In the genomic region with DNA sequence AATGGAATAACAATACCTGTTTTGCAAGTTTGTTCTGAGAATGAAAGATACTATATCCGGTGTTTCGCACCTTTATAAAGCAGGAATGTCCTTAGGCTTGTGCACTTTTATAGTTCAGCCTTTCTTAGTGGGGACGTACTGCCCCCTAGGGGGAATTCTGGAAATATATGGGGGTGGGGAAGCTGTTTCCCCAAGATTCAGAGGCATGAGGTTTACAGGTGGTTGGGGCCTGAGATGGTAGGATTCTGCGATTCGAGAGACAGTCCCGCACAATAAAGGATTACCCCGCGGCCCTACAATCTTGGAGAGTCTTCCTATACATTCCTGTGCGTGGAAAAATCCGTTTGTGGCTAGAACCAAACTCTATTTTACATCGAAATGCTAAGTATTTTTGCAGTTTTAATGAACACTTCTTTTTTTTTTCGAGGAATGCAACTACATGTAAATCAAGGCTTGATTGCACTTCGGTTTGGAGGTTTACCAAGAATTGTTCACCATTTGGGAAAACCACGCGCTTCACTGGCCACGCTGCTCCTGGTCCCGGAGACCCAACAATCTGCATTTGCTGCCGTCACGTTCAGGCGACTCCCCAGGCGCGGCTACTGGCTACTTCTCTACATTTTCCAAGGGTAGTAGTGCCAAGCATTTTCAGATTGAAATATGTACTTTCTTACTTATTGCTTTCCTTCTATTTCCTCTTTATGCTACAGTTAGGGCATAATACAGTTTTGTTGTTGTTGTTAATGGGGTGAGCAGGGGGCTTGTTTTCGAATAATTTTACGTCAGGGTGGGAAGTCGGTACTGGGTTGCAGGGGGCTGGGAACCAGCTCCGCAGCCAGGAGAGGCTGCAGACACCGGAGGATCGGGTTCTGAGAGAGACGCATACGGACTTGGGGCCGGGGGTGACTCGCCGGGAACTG, we compare ENCODE assay signal across 8 cellular contexts. TPM values are rescaled to one million over a fixed set of nuclear protein-coding genes. Genes with fewer than 3 reads are reported as not detected.
DNase-seq lines count a peak whose midpoint lies in the region; ATAC-seq lines count a peak whose summit lies in the region.

No MANE protein-coding gene starts in this region.

- ATAC-seq in HG03039 (IDR thresholded peaks at IDR 0.05; ENCODE audit: unreplicated experiment) (peak; percentile 42), left lobe of liver (peak; percentile 87)

- peak overlapping the region; percentile 93 for H3K4me3 Mint-ChIP-seq in dendritic cell treated with granulocyte-macrophage colony-stimulating factor and Interleukin-4, amounts not matched to agents 40 ng/mL and 50 ng/mL, for 4 days

- DNase-seq in NCI-H2081 (lab: John Stamatoyannopoulos, UW) (peak; percentile 45 to 48), NCI-H2081 treated with DMSO at 0.1 percent for 48 hours (lab: John Stamatoyannopoulos, UW) (no peak), NCI-H226 (peak; percentile 57), left lobe of liver (ENCODE audit: low spot score) (peak; percentile 69)
- peak; percentile 35 for DNase-seq in activated CD4-positive, CD25-positive, alpha-beta regulatory T cell treated with anti-CD3 and anti-CD28 coated beads, Interleukin-2, amount 50 U/mL, for 72 hours
- DNase-seq in stimulated activated CD4-positive, alpha-beta T cell treated with anti-CD3 and anti-CD28 coated beads, Interleukin-2, amount 100 ng/mL, for 24 hours = peak; percentile 44 to 64

- H3K27me3 Mint-ChIP-seq in dendritic cell treated with granulocyte-macrophage colony-stimulating factor and Interleukin-4, amounts not matched to agents 40 ng/mL and 50 ng/mL, for 4 days = peaks cover 5% of the 10 kb centered on the region

- peaks cover 13% of the 10 kb centered on the region for H3K4me1 Mint-ChIP-seq in dendritic cell treated with granulocyte-macrophage colony-stimulating factor and Interleukin-4, amounts not matched to agents 40 ng/mL and 50 ng/mL, for 4 days (ENCODE audit: low read depth)

- no peaks in the 10 kb centered on the region for H3K9me3 Mint-ChIP-seq in dendritic cell treated with granulocyte-macrophage colony-stimulating factor and Interleukin-4, amounts not matched to agents 40 ng/mL and 50 ng/mL, for 4 days

- intact Hi-C loops in dendritic cell treated with granulocyte-macrophage colony-stimulating factor and Interleukin-4, amounts not matched to agents 40 ng/mL and 50 ng/mL, for 4 days (cut with micrococcal nuclease) = loop anchor here (1.0 to 5.0 kb wide), 6 partner anchors 67 to 1001 kb away; partner anchors contain the start of genes ALG11, ATP7B and TMEM272

- H3K27ac Mint-ChIP-seq in dendritic cell treated with granulocyte-macrophage colony-stimulating factor and Interleukin-4, amounts not matched to agents 40 ng/mL and 50 ng/mL, for 4 days = peak overlapping the region; percentile 65

- H3K36me3 Mint-ChIP-seq in dendritic cell treated with granulocyte-macrophage colony-stimulating factor and Interleukin-4, amounts not matched to agents 40 ng/mL and 50 ng/mL, for 4 days (ENCODE audit: low read depth) = peaks cover 39% of the 10 kb centered on the region

RNA-seq across cellular contexts. Expression of gene NEK5, which starts 0.8 kb away (rescaled TPM):
- 0.05 TPM for total RNA-seq in left lobe of liver

RNA-seq across cellular contexts. Expression of gene NEK3, which starts 31.4 kb away (rescaled TPM):
- total RNA-seq in left lobe of liver = 3.8 TPM
